In genomic region chr19:12778905-12779161, GRCh38 we compare ENCODE assay signal across 9 cellular contexts. TPM values are rescaled to one million over a fixed set of nuclear protein-coding genes. Genes with fewer than 3 reads are reported as not detected.
A peak's percentile ranks its signal among the peaks of the same experiment; 100 is the strongest.
DNase-seq lines count a peak whose midpoint lies in the region; ATAC-seq, FAIRE-seq and TF ChIP-seq lines count a peak whose summit lies in the region.
"Had no signal": no experiment of that assay in that cellular context is flagged by ENCODE, and none has a peak within 500 bp of the region (broad histone marks: within the 10 kb centered on the region; RNA-seq: fewer than 3 reads in every experiment).

No MANE protein-coding gene starts in this region.

- dilution Hi-C loops in IMR-90 (cut with HindIII; ENCODE audit: low sequenced_read_pairs, unreplicated experiment): no loop called here

- in situ Hi-C loops in IMR-90 (cut with MboI; ENCODE audit: low sequenced_read_pairs): loop anchor here (25.0 kb wide), 1 partner anchor 1058 kb away; no protein-coding TSS in a partner anchor

- TF ChIP-seq CTCF in A549 (IDR thresholded peaks at IDR 0.05): no peak
- TF ChIP-seq CTCF in IMR-90 (conservative IDR thresholded peaks at IDR 0.05; ENCODE audit: low read depth, low read length): no peak

- POLR2A ChIA-PET in A549 (lab: Yijun Ruan, JAX): interaction anchor here (0.6 to 3.9 kb wide), 3 partner anchors 10 to 1232 kb away, joined by 4 to 122 read pairs (median 24); partner anchors contain the start of gene JUNB
- POLR2A ChIA-PET in IMR-90 (lab: Charles Lee; ENCODE audit: unreplicated experiment): interaction anchor here (2.5 kb wide), 2 partner anchors 13 to 14 kb away, joined by 9 to 11 read pairs; partner anchors contain the start of gene JUNB

- peak overlapping the region; percentile 98 for H4K91ac ChIP-seq in IMR-90 (ENCODE audit: insufficient read depth, low read depth, low read length)

- H2BK20ac ChIP-seq in IMR-90 (ENCODE audit: low read depth, low read length): peak overlapping the region; percentile 28; the same call in 1 of the 2 replicates

- intact Hi-C loops in IMR-90 (cut with micrococcal nuclease): no loop called here

- no TSS peak for BruUV-seq in IMR-90 (replicated peaks; lab: Mats Ljungman, UMichigan)

- TF ChIP-seq EP300 in A549 (IDR thresholded peaks at IDR 0.05): no peak

- H3K4me2 ChIP-seq in A549 (peak overlapping the region; percentile 86), IMR-90 (ENCODE audit: low read depth, low read length) (peak overlapping the region; percentile 84)

- H3K9ac ChIP-seq in IMR-90 (ENCODE audit: low read depth, low read length): peak overlapping the region; percentile 56

- peak overlapping the region; percentile 98 for H2AK9ac ChIP-seq in IMR-90 (replicated peaks; ENCODE audit: low read depth, low read length, poor library complexity)

- H3K14ac ChIP-seq in IMR-90 (replicated peaks; ENCODE audit: low read depth, low read length): peak overlapping the region; percentile 96

- peak overlapping the region; percentile 99 for H3K4ac ChIP-seq in IMR-90 (ENCODE audit: low read depth, low read length)

- peak overlapping the region; percentile 55 for H3K4me3 ChIP-seq in A549
- no peak overlapping the region; the same call in 1 of the 2 replicates for H3K4me3 ChIP-seq in IMR-90 (ENCODE audit: insufficient read depth, low read depth, low read length)
- peak overlapping the region; percentile 63 to 89 for H3K4me3 ChIP-seq in muscle layer of duodenum (ENCODE audit: low read depth in 1 of 2, low read length in 2 of 2)

- 28% methylated on average over 4 of the region's 6 CpGs for WGBS in A549 (ENCODE audit: missing lambda C conversion rate)
- no CpG with 5 or more reads among the region's 6 CpGs for WGBS in IMR-90 (ENCODE audit: extremely low coverage in 2 of 2, insufficient read length in 1 of 2), 2 experiments

- H2BK120ac ChIP-seq in IMR-90 (ENCODE audit: low read depth, low read length): peak overlapping the region; percentile 95

- peak overlapping the region; percentile 87 for H3K18ac ChIP-seq in IMR-90 (ENCODE audit: low read depth, low read length)

- H2BK5ac ChIP-seq in IMR-90 (ENCODE audit: low read depth, low read length, poor library complexity, severe bottlenecking): peak overlapping the region; percentile 88

- H3K56ac ChIP-seq in IMR-90 (ENCODE audit: extremely low read depth, insufficient read depth, low read length): peak overlapping the region; percentile 73

- no peaks in the 10 kb centered on the region for H3K27me3 ChIP-seq in IMR-90 (ENCODE audit: control insufficient read depth, insufficient read depth, low read length)
- H3K27me3 ChIP-seq in muscle layer of duodenum (ENCODE audit: low read depth, low read length): no peaks in the 10 kb centered on the region

- peak overlapping the region; percentile 95; the same call in 1 of the 2 replicates for H3K23ac ChIP-seq in IMR-90 (ENCODE audit: low read depth, low read length)

- peak overlapping the region; percentile 91; the same call in 2 of the 3 replicates for H2BK15ac ChIP-seq in IMR-90 (ENCODE audit: low read depth, low read length)

- DNase-seq in A549 (ENCODE audit: low read depth in 1 of 2, low spot score in 1 of 2) (no peak), IMR-90 (no peak), caudate nucleus (lab: John Stamatoyannopoulos, UW) (peak in 2 of 61 donors; percentile 46 to 47)
- no peak for DNase-seq in stimulated activated CD4-positive, alpha-beta T cell treated with anti-CD3 and anti-CD28 coated beads, Interleukin-2, amount 100 ng/mL, for 24 hours

- ATAC-seq in A549 (no peak), IMR-90 (ENCODE audit: low read depth) (no peak), GM18909 (IDR thresholded peaks at IDR 0.05; ENCODE audit: poor library complexity, unreplicated experiment) (no peak), GM21786 (IDR thresholded peaks at IDR 0.05; ENCODE audit: unreplicated experiment) (no peak), GM19328 (IDR thresholded peaks at IDR 0.05; ENCODE audit: unreplicated experiment) (no peak)

- TF ChIP-seq POLR2A in A549 (IDR thresholded peaks at IDR 0.05; ENCODE audit: low read length) (no peak), IMR-90 (IDR thresholded peaks at IDR 0.05; ENCODE audit: low read depth, low read length) (no peak)

- peak overlapping the region; percentile 98 for H2AFZ ChIP-seq in IMR-90 (replicated peaks; ENCODE audit: low read length, poor library complexity)

- TF ChIP-seq RAD21 in A549 (conservative IDR thresholded peaks at IDR 0.05 in 1 of 2, IDR thresholded peaks at IDR 0.05 in 1 of 2) (no peak), IMR-90 (IDR thresholded peaks at IDR 0.05; ENCODE audit: low read length) (no peak)

- peaks cover 26% of the 10 kb centered on the region for H3K9me1 ChIP-seq in IMR-90 (ENCODE audit: insufficient read depth, low read length)

- FAIRE-seq in A549 (lab: Jason Lieb, UNC): no peak

- H3K27ac ChIP-seq in A549 (peak overlapping the region; percentile 91 to 99), IMR-90 (ENCODE audit: insufficient read depth, low read length) (peak overlapping the region; percentile 82), caudate nucleus (ENCODE audit: low read depth, low read length) (peak overlapping the region; percentile 94), muscle layer of duodenum (ENCODE audit: low read length) (peak overlapping the region; percentile 95)

- H2AK5ac ChIP-seq in IMR-90 (ENCODE audit: low read depth, low read length): peak overlapping the region; percentile 99

- H3K79me1 ChIP-seq in IMR-90 (ENCODE audit: low read depth in 1 of 2, low read length in 2 of 2): peaks cover 0 to 47% of the 10 kb centered on the region in 2 experiments; a peak in 3 of 4 replicates

- CTCF ChIA-PET in A549 (lab: Yijun Ruan, JAX): interaction anchor here (1.4 to 29.7 kb wide), 6 partner anchors 9 to 104 kb away, joined by 3 to 901 read pairs (median 32); partner anchors contain the start of genes BEST2, GET3, JUNB and PRDX2
- CTCF ChIA-PET in IMR-90 (lab: Yijun Ruan, JAX): interaction anchor here (1.1 to 2.9 kb wide), 5 partner anchors 10 to 69 kb away, joined by 3 to 23 read pairs (median 10); no protein-coding TSS in a partner anchor

- peaks cover 46% of the 10 kb centered on the region for H3K4me1 ChIP-seq in A549
- peaks cover 33% of the 10 kb centered on the region for H3K4me1 ChIP-seq in IMR-90 (ENCODE audit: control insufficient read depth, insufficient read depth, low read length)
- H3K4me1 ChIP-seq in muscle layer of duodenum (ENCODE audit: control insufficient read depth in 1 of 2, insufficient read depth in 2 of 2, low read length in 2 of 2): peaks cover 12 to 29% of the 10 kb centered on the region in 2 donors

- peak overlapping the region; percentile 88 for H4K5ac ChIP-seq in IMR-90 (ENCODE audit: low read depth, low read length)

- H3K36me3 ChIP-seq in IMR-90 (ENCODE audit: control insufficient read depth, insufficient read depth, low read length): no peaks in the 10 kb centered on the region
- H3K36me3 ChIP-seq in muscle layer of duodenum (ENCODE audit: control insufficient read depth in 1 of 2, insufficient read depth in 2 of 2, low read length in 2 of 2): peaks cover 0 to 5% of the 10 kb centered on the region in 2 donors

- H3K9me3 ChIP-seq in A549 (no peaks in the 10 kb centered on the region), IMR-90 (ENCODE audit: control insufficient read depth, insufficient read depth, low read length) (no peaks in the 10 kb centered on the region), muscle layer of duodenum (ENCODE audit: control insufficient read depth in 1 of 2, low read length in 2 of 2) (no peaks in the 10 kb centered on the region)

- peak overlapping the region; percentile 98 to 99 for H4K8ac ChIP-seq in IMR-90 (ENCODE audit: low read depth in 2 of 2, low read length in 2 of 2)

- H4K20me1 ChIP-seq in IMR-90 (ENCODE audit: insufficient read depth, low read length): peaks cover 3% of the 10 kb centered on the region; the same call in 1 of the 2 replicates

RNA-seq across cellular contexts. Expression of gene HOOK2, which starts 3.5 kb away (rescaled TPM):
- 8.3 and 10.1 TPM in 2 replicates for polyA plus RNA-seq in A549 (2011; rRNA removed)
- 13.8 TPM in 2 replicates for polyA plus RNA-seq in A549 (2012; cell fraction: cytosol; rRNA removed)
- 40.4 and 46.5 TPM in 2 replicates for polyA plus RNA-seq in A549 (2012; cell fraction: nucleus; rRNA removed)
- 18.5 to 24.6 TPM (median 21.5 TPM) in 3 replicates for polyA plus RNA-seq in A549 (2017; fragmentation: RNase III; extraction: RNeasy Plus Mini Kit Qiagen cat#74134 plus additional on column Dnase treatment)
- 5.5 and 9.8 TPM in 2 replicates for polyA minus RNA-seq in A549 (2011; rRNA and poly(A)+ RNA removed)
- 7.5 and 8.1 TPM in 2 replicates for total RNA-seq in IMR-90 (2012; rRNA removed)
- polyA plus RNA-seq in IMR-90 (2012; rRNA removed): 11.0 and 21.6 TPM in 2 replicates
- polyA plus RNA-seq in IMR-90 (2012; cell fraction: cytosol; rRNA removed): 8.9 and 9.7 TPM in 2 replicates
- polyA plus RNA-seq in IMR-90 (2012; cell fraction: nucleus; rRNA removed; ENCODE audit: low replicate concordance): 97.7 and 107 TPM in 2 replicates

RNA-seq across cellular contexts. Expression of gene JUNB, which starts 12.5 kb away (rescaled TPM):
- 72.5 and 94.7 TPM in 2 replicates for polyA plus RNA-seq in A549 (2011; rRNA removed)
- 165 and 253 TPM in 2 replicates for polyA plus RNA-seq in A549 (2012; cell fraction: cytosol; rRNA removed)
- polyA plus RNA-seq in A549 (2012; cell fraction: nucleus; rRNA removed): 411 and 478 TPM in 2 replicates
- polyA plus RNA-seq in A549 (2017; fragmentation: RNase III; extraction: RNeasy Plus Mini Kit Qiagen cat#74134 plus additional on column Dnase treatment): 47.2 to 57.7 TPM (median 55.6 TPM) in 3 replicates
- polyA minus RNA-seq in A549 (2011; rRNA and poly(A)+ RNA removed): 30.8 and 31.4 TPM in 2 replicates
- 20.8 and 32.8 TPM in 2 replicates for total RNA-seq in IMR-90 (2012; rRNA removed)
- 109 and 141 TPM in 2 replicates for polyA plus RNA-seq in IMR-90 (2012; rRNA removed)
- 306 and 706 TPM in 2 replicates for polyA plus RNA-seq in IMR-90 (2012; cell fraction: cytosol; rRNA removed)
- polyA plus RNA-seq in IMR-90 (2012; cell fraction: nucleus; rRNA removed; ENCODE audit: low replicate concordance): 702 and 1,034 TPM in 2 replicates

RNA-seq across cellular contexts. Expression of gene PRDX2, which starts 22.8 kb away (rescaled TPM):
- 0.48 and 0.57 TPM in 2 replicates for polyA plus RNA-seq in A549 (2011; rRNA removed)
- 1.1 and 1.3 TPM in 2 replicates for polyA plus RNA-seq in A549 (2012; cell fraction: cytosol; rRNA removed)
- 1.3 and 1.5 TPM in 2 replicates for polyA plus RNA-seq in A549 (2012; cell fraction: nucleus; rRNA removed)
- polyA plus RNA-seq in A549 (2017; fragmentation: RNase III; extraction: RNeasy Plus Mini Kit Qiagen cat#74134 plus additional on column Dnase treatment): 0.49 to 0.91 TPM (median 0.84 TPM) in 3 replicates
- 0.49 and 0.95 TPM in 2 replicates for polyA minus RNA-seq in A549 (2011; rRNA and poly(A)+ RNA removed)
- 351 and 371 TPM in 2 replicates for total RNA-seq in IMR-90 (2012; rRNA removed)
- polyA plus RNA-seq in IMR-90 (2012; rRNA removed): 378 and 383 TPM in 2 replicates
- polyA plus RNA-seq in IMR-90 (2012; cell fraction: cytosol; rRNA removed): 593 and 596 TPM in 2 replicates
- polyA plus RNA-seq in IMR-90 (2012; cell fraction: nucleus; rRNA removed; ENCODE audit: low replicate concordance): 149 and 228 TPM in 2 replicates

RNA-seq across cellular contexts. Expression of gene THSD8, which starts 23.0 kb away (rescaled TPM):
- 4.9 and 10.7 TPM in 2 replicates for polyA plus RNA-seq in A549 (2011; rRNA removed)
- polyA plus RNA-seq in A549 (2012; cell fraction: cytosol; rRNA removed): not detected in 2 replicates
- 1.6 TPM in 1 of 2 replicates, not detected in the other for polyA plus RNA-seq in A549 (2012; cell fraction: nucleus; rRNA removed)
- not detected in 3 replicates for polyA plus RNA-seq in A549 (2017; fragmentation: RNase III; extraction: RNeasy Plus Mini Kit Qiagen cat#74134 plus additional on column Dnase treatment)
- polyA minus RNA-seq in A549 (2011; rRNA and poly(A)+ RNA removed): 8.4 and 11.0 TPM in 2 replicates
- total RNA-seq in IMR-90 (2012; rRNA removed): not detected in 2 replicates
- 0.68 and 0.90 TPM in 2 replicates for polyA plus RNA-seq in IMR-90 (2012; rRNA removed)
- polyA plus RNA-seq in IMR-90 (2012; cell fraction: cytosol; rRNA removed): not detected in 2 replicates
- 0.73 TPM in 1 of 2 replicates, not detected in the other for polyA plus RNA-seq in IMR-90 (2012; cell fraction: nucleus; rRNA removed; ENCODE audit: low replicate concordance)
- total RNA-seq: M059J had no signal

RNA-seq across cellular contexts. Expression of gene BEST2, which starts 27.2 kb away (rescaled TPM):
- not detected in 2 replicates for polyA plus RNA-seq in A549 (2011; rRNA removed)
- polyA plus RNA-seq in A549 (2012; cell fraction: cytosol; rRNA removed): 0.03 and 0.04 TPM in 2 replicates
- polyA plus RNA-seq in A549 (2012; cell fraction: nucleus; rRNA removed): 0.11 TPM in 1 of 2 replicates, not detected in the other
- polyA plus RNA-seq in A549 (2017; fragmentation: RNase III; extraction: RNeasy Plus Mini Kit Qiagen cat#74134 plus additional on column Dnase treatment): not detected in 3 replicates
- polyA minus RNA-seq in A549 (2011; rRNA and poly(A)+ RNA removed): not detected in 2 replicates
- total RNA-seq in IMR-90 (2012; rRNA removed): not detected in 2 replicates
- polyA plus RNA-seq in IMR-90 (2012; rRNA removed): not detected in 2 replicates
- not detected in 2 replicates for polyA plus RNA-seq in IMR-90 (2012; cell fraction: cytosol; rRNA removed)
- 0.07 and 0.13 TPM in 2 replicates for polyA plus RNA-seq in IMR-90 (2012; cell fraction: nucleus; rRNA removed; ENCODE audit: low replicate concordance)
- total RNA-seq: M059J had no signal

Comparison
In these comparisons a context has a peak if more than half of its experiments do, and no peak if none do; other contexts are left out.
1. RNA of gene PRDX2, which starts 22.8 kb away (polyA plus RNA-seq): 149 to 596 TPM in IMR-90; 0.48 to 1.5 TPM in A549; every median in the first group is over 10 times any median in the second.
2. Peak in every context shown above with its lines, with median percentiles within 50 percentile points of each other: H3K27ac ChIP-seq.